Comparison of ENCODE assay signal across 10 cellular contexts in genomic region chrX:45775462-45775861, GRCh38.
A peak's percentile ranks its signal among the peaks of the same experiment; 100 is the strongest.
DNase-seq lines count a peak whose midpoint lies in the region; ATAC-seq and TF ChIP-seq lines count a peak whose summit lies in the region.
"Had no signal": no experiment of that assay in that cellular context is flagged by ENCODE, and none has a peak within 500 bp of the region (broad histone marks: within the 10 kb centered on the region; RNA-seq: fewer than 3 reads in every experiment).

No MANE protein-coding gene starts in this region.

- H3K9me3 ChIP-seq in SK-N-SH (no peaks in the 10 kb centered on the region), tibial artery (no peaks in the 10 kb centered on the region)

- POLR2A ChIA-PET in SK-N-SH (lab: Yijun Ruan, JAX), result no interaction called here

- no peak for TF ChIP-seq EP300 in SK-N-SH (IDR thresholded peaks at IDR 0.05; ENCODE audit: borderline replicate concordance in 1 of 2, low read depth in 1 of 2, low read length in 1 of 2)

- H3K27ac ChIP-seq in SK-N-SH (ENCODE audit: low read depth in 2 of 2, low read length in 1 of 2), result peak overlapping the region; percentile 76 to 96; a peak in 3 of 4 replicates
- peak overlapping the region; percentile 35 to 58 for H3K27ac ChIP-seq in tibial artery
- H3K27ac ChIP-seq: WERI-Rb-1 had no signal

- CTCF ChIA-PET in SK-N-SH (lab: Yijun Ruan, JAX), result no interaction called here

- peaks cover 46% of the 10 kb centered on the region for H3K36me3 Mint-ChIP-seq in activated CD4-positive, alpha-beta T cell treated with anti-CD3 and anti-CD28 coated beads, Interleukin-2, amount 10 ng/mL, durations not matched to agents 24 days and 14 days (ENCODE audit: low read depth)

- H3K79me2 ChIP-seq in SK-N-SH (ENCODE audit: insufficient read depth), result peaks cover 97% of the 10 kb centered on the region

- peaks cover 75% of the 10 kb centered on the region for H3K4me1 Mint-ChIP-seq in activated CD4-positive, alpha-beta T cell treated with anti-CD3 and anti-CD28 coated beads, Interleukin-2, amount 10 ng/mL, durations not matched to agents 24 days and 14 days

- TF ChIP-seq CTCF in SK-N-SH (IDR thresholded peaks at IDR 0.05) (no peak), fibroblast of mammary gland (conservative IDR thresholded peaks at IDR 0.05; ENCODE audit: control insufficient read depth, insufficient read depth, low read depth, low read length) (no peak), tibial artery (IDR thresholded peaks at IDR 0.05) (no peak)

- H3K4me3 Mint-ChIP-seq in activated CD4-positive, alpha-beta T cell treated with anti-CD3 and anti-CD28 coated beads, Interleukin-2, amount 10 ng/mL, durations not matched to agents 24 days and 14 days, result peak overlapping the region; percentile 33

- H3K27me3 Mint-ChIP-seq in activated CD4-positive, alpha-beta T cell treated with anti-CD3 and anti-CD28 coated beads, Interleukin-2, amount 10 ng/mL, durations not matched to agents 24 days and 14 days, result no peaks in the 10 kb centered on the region

- intact Hi-C loops in activated CD4-positive, alpha-beta T cell treated with anti-CD3 and anti-CD28 coated beads, Interleukin-2, amount 10 ng/mL, durations not matched to agents 24 days and 14 days (cut with micrococcal nuclease), result no loop called here
- intact Hi-C loops in tibial artery (cut with DNase I; ENCODE audit: low total_unique reads), result no loop called here

- peaks cover 0 to 54% of the 10 kb centered on the region in 2 experiments for H3K4me1 ChIP-seq in SK-N-SH (ENCODE audit: control insufficient read depth in 1 of 2, insufficient read depth in 2 of 2, low read depth in 1 of 2, low read length in 1 of 2)
- H3K4me1 ChIP-seq in tibial artery, result peaks cover 0 to 41% (median 2%) of the 10 kb centered on the region in 4 donors

- no peak for DNase-seq in activated CD4-positive, alpha-beta T cell treated with anti-CD3 and anti-CD28 coated beads, Interleukin-2, amount 10 ng/mL, durations not matched to agents 24 days and 14 days
- DNase-seq in activated CD4-positive, alpha-beta T cell treated with anti-CD3 and anti-CD28 coated beads for 48 hours, result no peak
- DNase-seq in SK-N-SH, result no peak
- DNase-seq in fibroblast of mammary gland (ENCODE audit: low read depth), result peak; percentile 88
- DNase-seq in tibial artery, result no peak
- DNase-seq in Ammon's horn (ENCODE audit: low spot score), result no peak
- DNase-seq: NCI-H774, WERI-Rb-1 had no signal

- H3K36me3 ChIP-seq in SK-N-SH (replicated peaks in 1 of 2; ENCODE audit: control insufficient read depth in 1 of 2, insufficient read depth in 2 of 2, low read length in 1 of 2), result peaks cover 0 to 4% of the 10 kb centered on the region in 2 experiments
- H3K36me3 ChIP-seq in tibial artery, result no peaks in the 10 kb centered on the region
- H3K36me3 ChIP-seq: WERI-Rb-1 had no signal

- no peaks in the 10 kb centered on the region for H4K20me1 ChIP-seq in SK-N-SH (ENCODE audit: insufficient read depth)

- no peaks in the 10 kb centered on the region for H3K9me2 ChIP-seq in SK-N-SH

- peaks cover 10% of the 10 kb centered on the region for H3K9me3 Mint-ChIP-seq in activated CD4-positive, alpha-beta T cell treated with anti-CD3 and anti-CD28 coated beads, Interleukin-2, amount 10 ng/mL, durations not matched to agents 24 days and 14 days

- no peak overlapping the region for H2AFZ ChIP-seq in SK-N-SH (ENCODE audit: low read depth)

- peaks cover 54% of the 10 kb centered on the region for H3F3A ChIP-seq in SK-N-SH (replicated peaks; ENCODE audit: insufficient read depth)

- no peaks in the 10 kb centered on the region for H3K27me3 ChIP-seq in SK-N-SH (ENCODE audit: insufficient read depth)
- H3K27me3 ChIP-seq in tibial artery, result no peaks in the 10 kb centered on the region

- WGBS in SK-N-SH (ENCODE audit: low lambda C conversion rate), result 6% methylated on average over 2 of the region's 2 CpGs

- H3K4me3 ChIP-seq in SK-N-SH (ENCODE audit: low read depth in 2 of 2, low read length in 1 of 2) (peak overlapping the region; percentile 21 to 32; a peak in 3 of 4 replicates), fibroblast of mammary gland (ENCODE audit: control insufficient read depth, low read depth, low read length) (peak overlapping the region; percentile 26), tibial artery (no peak overlapping the region)

- H3K27ac Mint-ChIP-seq in activated CD4-positive, alpha-beta T cell treated with anti-CD3 and anti-CD28 coated beads, Interleukin-2, amount 10 ng/mL, durations not matched to agents 24 days and 14 days, result no peak overlapping the region

- H3K9ac ChIP-seq in SK-N-SH, result peak overlapping the region; percentile 99; the same call in 1 of the 2 replicates

- no peak for TF ChIP-seq RAD21 in SK-N-SH (IDR thresholded peaks at IDR 0.05; ENCODE audit: low read length)

- H3K4me2 ChIP-seq in SK-N-SH, result peak overlapping the region; percentile 49

- ATAC-seq in GM21825 (IDR thresholded peaks at IDR 0.05; ENCODE audit: unreplicated experiment) (no peak), HG03520 (IDR thresholded peaks at IDR 0.05; ENCODE audit: unreplicated experiment) (no peak)

TF ChIP-seq in SK-N-SH, 30 proteins besides CTCF, POLR2A, EP300 and RAD21:
- no peak for TF ChIP-seq SMC3 (IDR thresholded peaks at IDR 0.05; ENCODE audit: low read depth, low read length)
- 0 out of 2 replicates have a peak, but pooled peaks have one; percentile 28 for TF ChIP-seq JUND (IDR thresholded peaks at IDR 0.05)
- TF ChIP-seq IRF3 (IDR thresholded peaks at IDR 0.05; ENCODE audit: low read depth, low read length), result no peak
- TF ChIP-seq FOSL2 (IDR thresholded peaks at IDR 0.05; ENCODE audit: borderline replicate concordance, low read depth), result peak; percentile 47; the same call in 1 of the 2 replicates
- TF ChIP-seq TAF1 (IDR thresholded peaks at IDR 0.05; ENCODE audit: borderline replicate concordance, low read depth, low read length), result peak; percentile 33; the same call in 1 of the 2 replicates
- 0 out of 2 replicates have a peak, but pooled peaks have one; percentile 31 for TF ChIP-seq REST (IDR thresholded peaks at IDR 0.05; ENCODE audit: low read depth, low read length)
- TF ChIP-seq RFX5 (IDR thresholded peaks at IDR 0.05; ENCODE audit: low read length), result no peak
- TF ChIP-seq TEAD4 (IDR thresholded peaks at IDR 0.05; ENCODE audit: borderline replicate concordance, insufficient read depth), result peak; percentile 9; the same call in 1 of the 2 replicates
- TF ChIP-seq NFIC (IDR thresholded peaks at IDR 0.05; ENCODE audit: borderline replicate concordance), result peak; percentile 35; the same call in 1 of the 2 replicates
- TF ChIP-seq MAX (IDR thresholded peaks at IDR 0.05; ENCODE audit: low read depth), result 0 out of 2 replicates have a peak, but pooled peaks have one; percentile 33
- TF ChIP-seq TCF12 (IDR thresholded peaks at IDR 0.05), result peak; percentile 25
- no peak for TF ChIP-seq PBX3 (IDR thresholded peaks at IDR 0.05)
- 0 out of 2 replicates have a peak, but pooled peaks have one; percentile 43 for TF ChIP-seq SIN3A (IDR thresholded peaks at IDR 0.05; ENCODE audit: borderline replicate concordance, low read depth, low read length)
TF ChIP-seq in SK-N-SH: peak in this region for 9.

Comparison
In these comparisons a context has a peak if more than half of its experiments do, and no peak if none do; other contexts are left out.
1. H3K4me3 ChIP-seq: peak in SK-N-SH (2 of 2) and fibroblast of mammary gland (single experiment); none in tibial artery (0 of 2).